In genomic region chr14:91396959-91397815, GRCh38 we compare ENCODE assay signal across 8 cellular contexts. TPM values are rescaled to one million over a fixed set of nuclear protein-coding genes. Genes with fewer than 3 reads are reported as not detected.
DNase-seq lines count a peak whose midpoint lies in the region; ATAC-seq and TF ChIP-seq lines count a peak whose summit lies in the region.

No MANE protein-coding gene starts in this region.

- H3K9me3 ChIP-seq in right lobe of liver: no peaks in the 10 kb centered on the region

- H3K36me3 ChIP-seq in GM23338 (ENCODE audit: insufficient read depth) (no peaks in the 10 kb centered on the region), right lobe of liver (no peaks in the 10 kb centered on the region)

- 19% methylated on average over 9 of the region's 15 CpGs for WGBS in right lobe of liver (ENCODE audit: insufficient coverage, low coverage, low lambda C conversion rate, missing lambda C conversion rate)

- H3K27me3 ChIP-seq in GM23338 (ENCODE audit: insufficient read depth) (no peaks in the 10 kb centered on the region), right lobe of liver (no peaks in the 10 kb centered on the region)

- H3K27ac ChIP-seq in GM23338 (ENCODE audit: low read depth) (peak overlapping the region; percentile 80), right lobe of liver (no peak overlapping the region)

- H3K79me2 ChIP-seq in GM23338 (replicated peaks; ENCODE audit: insufficient read depth): peaks cover 98% of the 10 kb centered on the region

- ATAC-seq in GM18502 (IDR thresholded peaks at IDR 0.05; ENCODE audit: poor library complexity, unreplicated experiment): peak; percentile 70
- peak; percentile 25 for ATAC-seq in GM23338
- ATAC-seq in right lobe of liver: peak; percentile 48 to 62 (median 56)

- peak overlapping the region; percentile 27; the same call in 2 of the 3 replicates for H3K4me3 Mint-ChIP-seq in GM23338

- peaks cover 4% of the 10 kb centered on the region for H4K20me1 ChIP-seq in GM23338 (replicated peaks; ENCODE audit: insufficient read depth)

- H3K4me3 ChIP-seq in GM23338: peak overlapping the region; percentile 30; the same call in 1 of the 2 replicates
- no peak overlapping the region for H3K4me3 ChIP-seq in right lobe of liver

- no peak overlapping the region for H2AFZ ChIP-seq in GM23338

- H3F3A ChIP-seq in GM23338 (replicated peaks; ENCODE audit: low read depth): peaks cover 7% of the 10 kb centered on the region

- peak overlapping the region; percentile 91 for H3K27ac Mint-ChIP-seq in GM23338

- peaks cover 16% of the 10 kb centered on the region for H3K27me3 Mint-ChIP-seq in GM23338 (ENCODE audit: insufficient read depth, low read depth, poor library complexity)

- no peaks in the 10 kb centered on the region for H3K9me2 ChIP-seq in GM23338 (ENCODE audit: insufficient read depth)

- no peak for TF ChIP-seq CTCF in GM23338 (conservative IDR thresholded peaks at IDR 0.05; ENCODE audit: low read depth in 2 of 2)
- TF ChIP-seq CTCF in right lobe of liver (IDR thresholded peaks at IDR 0.05): no peak

- peaks cover 79% of the 10 kb centered on the region for H3K4me1 Mint-ChIP-seq in GM23338

- peaks cover 3% of the 10 kb centered on the region; the same call in 2 of the 3 replicates for H3K36me3 Mint-ChIP-seq in GM23338 (ENCODE audit: low read depth)

- no peak for TF ChIP-seq POLR2A in right lobe of liver (IDR thresholded peaks at IDR 0.05)

- DNase-seq in GM23338 (ENCODE audit: low spot score) (peak; percentile 72), NCI-H1417 treated with DMSO at 0.1 percent for 48 hours (lab: John Stamatoyannopoulos, UW) (peak; percentile 79), right lobe of liver (no peak), globus pallidus (ENCODE audit: low spot score) (no peak), kidney tubule cell (ENCODE audit: low spot score) (no peak), inferior parietal cortex (ENCODE audit: extremely low spot score) (no peak)
- DNase-seq in activated T-cell treated with anti-CD3 and anti-CD28 coated beads, Interleukin-2, amount 50 U/mL, for 48 hours: peak; percentile 75 to 78

- intact Hi-C loops in right lobe of liver (cut with DNase I): no loop called here

- H3K4me1 ChIP-seq in GM23338 (ENCODE audit: insufficient read depth): peaks cover 82% of the 10 kb centered on the region
- peaks cover 0 to 6% (median 0%) of the 10 kb centered on the region in 4 donors for H3K4me1 ChIP-seq in right lobe of liver

- H3K4me2 ChIP-seq in GM23338: peak overlapping the region; percentile 53

- H3K9me3 Mint-ChIP-seq in GM23338: no peaks in the 10 kb centered on the region

TF ChIP-seq in GM23338, 12 proteins besides CTCF, POLR2A, EP300 and RAD21:
- TF ChIP-seq JUNB (IDR thresholded peaks at IDR 0.05; ENCODE audit: unreplicated experiment): no peak
- no peak for TF ChIP-seq EZH2phosphoT487 (IDR thresholded peaks at IDR 0.05; ENCODE audit: unreplicated experiment)
- TF ChIP-seq EZH2 (IDR thresholded peaks at IDR 0.05; ENCODE audit: low read depth, unreplicated experiment): no peak
- TF ChIP-seq POLR2AphosphoS5 (IDR thresholded peaks at IDR 0.05; ENCODE audit: low read depth): no peak
- TF ChIP-seq STAT1 (IDR thresholded peaks at IDR 0.05; ENCODE audit: unreplicated experiment): no peak
- TF ChIP-seq ZNF331 (CRISPR knock-in tag; IDR thresholded peaks at IDR 0.05; ENCODE audit: low read depth): no peak
- TF ChIP-seq, protein P1, sequence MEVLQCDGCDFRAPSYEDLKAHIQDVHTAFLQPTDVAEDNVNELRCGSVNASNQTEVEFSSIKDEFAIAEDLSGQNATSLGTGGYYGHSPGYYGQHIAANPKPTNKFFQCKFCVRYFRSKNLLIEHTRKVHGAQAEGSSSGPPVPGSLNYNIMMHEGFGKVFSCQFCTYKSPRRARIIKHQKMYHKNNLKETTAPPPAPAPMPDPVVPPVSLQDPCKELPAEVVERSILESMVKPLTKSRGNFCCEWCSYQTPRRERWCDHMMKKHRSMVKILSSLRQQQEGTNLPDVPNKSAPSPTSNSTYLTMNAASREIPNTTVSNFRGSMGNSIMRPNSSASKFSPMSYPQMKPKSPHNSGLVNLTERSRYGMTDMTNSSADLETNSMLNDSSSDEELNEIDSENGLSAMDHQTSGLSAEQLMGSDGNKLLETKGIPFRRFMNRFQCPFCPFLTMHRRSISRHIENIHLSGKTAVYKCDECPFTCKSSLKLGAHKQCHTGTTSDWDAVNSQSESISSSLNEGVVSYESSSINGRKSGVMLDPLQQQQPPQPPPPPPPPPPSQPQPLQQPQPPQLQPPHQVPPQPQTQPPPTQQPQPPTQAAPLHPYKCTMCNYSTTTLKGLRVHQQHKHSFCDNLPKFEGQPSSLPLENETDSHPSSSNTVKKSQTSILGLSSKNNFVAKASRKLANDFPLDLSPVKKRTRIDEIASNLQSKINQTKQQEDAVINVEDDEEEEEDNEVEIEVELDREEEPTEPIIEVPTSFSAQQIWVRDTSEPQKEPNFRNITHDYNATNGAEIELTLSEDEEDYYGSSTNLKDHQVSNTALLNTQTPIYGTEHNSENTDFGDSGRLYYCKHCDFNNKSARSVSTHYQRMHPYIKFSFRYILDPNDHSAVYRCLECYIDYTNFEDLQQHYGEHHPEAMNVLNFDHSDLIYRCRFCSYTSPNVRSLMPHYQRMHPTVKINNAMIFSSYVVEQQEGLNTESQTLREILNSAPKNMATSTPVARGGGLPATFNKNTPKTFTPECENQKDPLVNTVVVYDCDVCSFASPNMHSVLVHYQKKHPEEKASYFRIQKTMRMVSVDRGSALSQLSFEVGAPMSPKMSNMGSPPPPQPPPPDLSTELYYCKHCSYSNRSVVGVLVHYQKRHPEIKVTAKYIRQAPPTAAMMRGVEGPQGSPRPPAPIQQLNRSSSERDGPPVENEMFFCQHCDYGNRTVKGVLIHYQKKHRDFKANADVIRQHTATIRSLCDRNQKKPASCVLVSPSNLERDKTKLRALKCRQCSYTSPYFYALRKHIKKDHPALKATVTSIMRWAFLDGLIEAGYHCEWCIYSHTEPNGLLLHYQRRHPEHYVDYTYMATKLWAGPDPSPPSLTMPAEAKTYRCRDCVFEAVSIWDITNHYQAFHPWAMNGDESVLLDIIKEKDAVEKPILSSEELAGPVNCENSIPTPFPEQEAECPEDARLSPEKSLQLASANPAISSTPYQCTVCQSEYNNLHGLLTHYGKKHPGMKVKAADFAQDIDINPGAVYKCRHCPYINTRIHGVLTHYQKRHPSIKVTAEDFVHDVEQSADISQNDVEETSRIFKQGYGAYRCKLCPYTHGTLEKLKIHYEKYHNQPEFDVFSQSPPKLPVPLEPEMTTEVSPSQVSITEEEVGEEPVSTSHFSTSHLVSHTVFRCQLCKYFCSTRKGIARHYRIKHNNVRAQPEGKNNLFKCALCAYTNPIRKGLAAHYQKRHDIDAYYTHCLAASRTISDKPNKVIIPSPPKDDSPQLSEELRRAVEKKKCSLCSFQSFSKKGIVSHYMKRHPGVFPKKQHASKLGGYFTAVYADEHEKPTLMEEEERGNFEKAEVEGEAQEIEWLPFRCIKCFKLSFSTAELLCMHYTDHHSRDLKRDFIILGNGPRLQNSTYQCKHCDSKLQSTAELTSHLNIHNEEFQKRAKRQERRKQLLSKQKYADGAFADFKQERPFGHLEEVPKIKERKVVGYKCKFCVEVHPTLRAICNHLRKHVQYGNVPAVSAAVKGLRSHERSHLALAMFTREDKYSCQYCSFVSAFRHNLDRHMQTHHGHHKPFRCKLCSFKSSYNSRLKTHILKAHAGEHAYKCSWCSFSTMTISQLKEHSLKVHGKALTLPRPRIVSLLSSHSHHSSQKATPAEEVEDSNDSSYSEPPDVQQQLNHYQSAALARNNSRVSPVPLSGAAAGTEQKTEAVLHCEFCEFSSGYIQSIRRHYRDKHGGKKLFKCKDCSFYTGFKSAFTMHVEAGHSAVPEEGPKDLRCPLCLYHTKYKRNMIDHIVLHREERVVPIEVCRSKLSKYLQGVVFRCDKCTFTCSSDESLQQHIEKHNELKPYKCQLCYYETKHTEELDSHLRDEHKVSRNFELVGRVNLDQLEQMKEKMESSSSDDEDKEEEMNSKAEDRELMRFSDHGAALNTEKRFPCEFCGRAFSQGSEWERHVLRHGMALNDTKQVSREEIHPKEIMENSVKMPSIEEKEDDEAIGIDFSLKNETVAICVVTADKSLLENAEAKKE (CRISPR knock-in tag; IDR thresholded peaks at IDR 0.05): no peak

RNA-seq across cellular contexts. Expression of gene CCDC88C, which starts 20.4 kb away (rescaled TPM):
- 42.1 and 60.7 TPM in 2 replicates for total RNA-seq in GM23338 (2014; rRNA removed; shearing (Covaris generic))
- polyA plus RNA-seq in GM23338 (2016; fragmentation: Nextera tagmentation; extraction: Ambion mirVana): 20.8 and 23.6 TPM in 2 replicates
- total RNA-seq in right lobe of liver: 1 to 10 TPM; 1.2 to 5.7 (median 3.1) TPM

Comparison
In these comparisons a context has a peak if more than half of its experiments do, and no peak if none do; other contexts are left out.
1. DNase-seq: peak in GM23338 (single experiment), NCI-H1417 treated with DMSO at 0.1 percent for 48 hours (single experiment) and activated T-cell treated with anti-CD3 and anti-CD28 coated beads, Interleukin-2, amount 50 U/mL, for 48 hours (2 of 2); none in right lobe of liver (0 of 3), globus pallidus (single experiment), kidney tubule cell (single experiment) and inferior parietal cortex (single experiment).
2. Peak in every context shown above with its lines, with median percentiles within 50 percentile points of each other: ATAC-seq.